Comparison of ENCODE assay signal across 8 cellular contexts in genomic region chr10:22317121-22317370, GRCh38. TPM values are rescaled to one million over a fixed set of nuclear protein-coding genes. Genes with fewer than 3 reads are reported as not detected.
DNase-seq lines count a peak whose midpoint lies in the region; ATAC-seq lines count a peak whose summit lies in the region.

No MANE protein-coding gene starts in this region.

- H3K27ac ChIP-seq in temporal lobe (ENCODE audit: low read depth, low read length), result peak overlapping the region; percentile 89

- H3K27me3 Mint-ChIP-seq in activated CD4-positive, alpha-beta T cell treated with anti-CD3 and anti-CD28 coated beads, Interleukin-2, amount 10 ng/mL, durations not matched to agents 24 days and 14 days, result peaks cover 2% of the 10 kb centered on the region
- peaks cover 2% of the 10 kb centered on the region for H3K27me3 Mint-ChIP-seq in activated T-helper 1 cell treated with anti-CD3 and anti-CD28 coated beads, Interleukin-12 subunit alpha, Interleukin-12 subunit beta, Interleukin-2, Interleukin-4 antibody, amounts not matched to agents 30 ng/mL and 10 ng/mL and 1 ng/mL, durations not matched to agents 14 hours and 24 hours and 36 hours (ENCODE audit: insufficient read depth)
- H3K27me3 Mint-ChIP-seq in immature natural killer cell (ENCODE audit: low read depth in 3 of 3), result peaks cover 12 to 26% (median 23%) of the 10 kb centered on the region in 3 donors

- peak overlapping the region; percentile 87 for H3K4me3 Mint-ChIP-seq in activated CD4-positive, alpha-beta T cell treated with anti-CD3 and anti-CD28 coated beads, Interleukin-2, amount 10 ng/mL, durations not matched to agents 24 days and 14 days
- peak overlapping the region; percentile 96 for H3K4me3 Mint-ChIP-seq in activated T-helper 1 cell treated with anti-CD3 and anti-CD28 coated beads, Interleukin-12 subunit alpha, Interleukin-12 subunit beta, Interleukin-2, Interleukin-4 antibody, amounts not matched to agents 30 ng/mL and 10 ng/mL and 1 ng/mL, durations not matched to agents 14 hours and 24 hours and 36 hours
- H3K4me3 Mint-ChIP-seq in immature natural killer cell, result peak overlapping the region; percentile 90 to 92 (median 92)

- peaks cover 15% of the 10 kb centered on the region for H3K36me3 Mint-ChIP-seq in activated CD4-positive, alpha-beta T cell treated with anti-CD3 and anti-CD28 coated beads, Interleukin-2, amount 10 ng/mL, durations not matched to agents 24 days and 14 days (ENCODE audit: low read depth)
- peaks cover 17% of the 10 kb centered on the region for H3K36me3 Mint-ChIP-seq in activated T-helper 1 cell treated with anti-CD3 and anti-CD28 coated beads, Interleukin-12 subunit alpha, Interleukin-12 subunit beta, Interleukin-2, Interleukin-4 antibody, amounts not matched to agents 30 ng/mL and 10 ng/mL and 1 ng/mL, durations not matched to agents 14 hours and 24 hours and 36 hours (ENCODE audit: low read depth)
- peaks cover 0 to 4% (median 0%) of the 10 kb centered on the region in 3 donors for H3K36me3 Mint-ChIP-seq in immature natural killer cell

- intact Hi-C loops in activated CD4-positive, alpha-beta T cell treated with anti-CD3 and anti-CD28 coated beads, Interleukin-2, amount 10 ng/mL, durations not matched to agents 24 days and 14 days (cut with micrococcal nuclease), result loop anchor here (2.0 to 5.0 kb wide), 3 partner anchors 255 to 365 kb away; partner anchors contain the start of gene DNAJC1
- intact Hi-C loops in activated T-helper 1 cell treated with anti-CD3 and anti-CD28 coated beads, Interleukin-12 subunit alpha, Interleukin-12 subunit beta, Interleukin-2, Interleukin-4 antibody, amounts not matched to agents 30 ng/mL and 10 ng/mL and 1 ng/mL, durations not matched to agents 14 hours and 24 hours and 36 hours (cut with micrococcal nuclease), result loop anchor here (2.0 to 5.0 kb wide), 3 partner anchors 314 to 820 kb away; partner anchors contain the start of gene DNAJC1

- DNase-seq in activated CD4-positive, alpha-beta T cell treated with anti-CD3 and anti-CD28 coated beads, Interleukin-2, amount 10 ng/mL, durations not matched to agents 24 days and 14 days, result no peak
- DNase-seq in activated CD4-positive, alpha-beta T cell treated with anti-CD3 and anti-CD28 coated beads, Interleukin-2, amount 50 U/mL, for 4 hours, result no peak
- DNase-seq in activated T-helper 1 cell treated with anti-CD3 and anti-CD28 coated beads, Interleukin-12 subunit alpha, Interleukin-12 subunit beta, Interleukin-2, Interleukin-4 antibody, amounts not matched to agents 30 ng/mL and 10 ng/mL and 1 ng/mL, durations not matched to agents 14 hours and 24 hours and 36 hours (ENCODE audit: low spot score), result no peak
- no peak for DNase-seq in immature natural killer cell
- DNase-seq in SKM-1 (lab: John Stamatoyannopoulos, UW; ENCODE audit: unreplicated experiment), result no peak
- no peak for DNase-seq in SHP77 (lab: John Stamatoyannopoulos, UW)

- no peaks in the 10 kb centered on the region for H3K9me3 Mint-ChIP-seq in activated CD4-positive, alpha-beta T cell treated with anti-CD3 and anti-CD28 coated beads, Interleukin-2, amount 10 ng/mL, durations not matched to agents 24 days and 14 days
- no peaks in the 10 kb centered on the region for H3K9me3 Mint-ChIP-seq in activated T-helper 1 cell treated with anti-CD3 and anti-CD28 coated beads, Interleukin-12 subunit alpha, Interleukin-12 subunit beta, Interleukin-2, Interleukin-4 antibody, amounts not matched to agents 30 ng/mL and 10 ng/mL and 1 ng/mL, durations not matched to agents 14 hours and 24 hours and 36 hours
- peaks cover 0 to 2% (median 0%) of the 10 kb centered on the region in 6 donors for H3K9me3 Mint-ChIP-seq in immature natural killer cell

- H3K4me1 Mint-ChIP-seq in activated CD4-positive, alpha-beta T cell treated with anti-CD3 and anti-CD28 coated beads, Interleukin-2, amount 10 ng/mL, durations not matched to agents 24 days and 14 days, result peaks cover 27% of the 10 kb centered on the region
- peaks cover 46% of the 10 kb centered on the region for H3K4me1 Mint-ChIP-seq in activated T-helper 1 cell treated with anti-CD3 and anti-CD28 coated beads, Interleukin-12 subunit alpha, Interleukin-12 subunit beta, Interleukin-2, Interleukin-4 antibody, amounts not matched to agents 30 ng/mL and 10 ng/mL and 1 ng/mL, durations not matched to agents 14 hours and 24 hours and 36 hours (ENCODE audit: low read depth)
- H3K4me1 Mint-ChIP-seq in immature natural killer cell, result peaks cover 27 to 49% of the 10 kb centered on the region in 2 donors

- H3K27ac Mint-ChIP-seq in activated CD4-positive, alpha-beta T cell treated with anti-CD3 and anti-CD28 coated beads, Interleukin-2, amount 10 ng/mL, durations not matched to agents 24 days and 14 days, result peak overlapping the region; percentile 93
- H3K27ac Mint-ChIP-seq in activated T-helper 1 cell treated with anti-CD3 and anti-CD28 coated beads, Interleukin-12 subunit alpha, Interleukin-12 subunit beta, Interleukin-2, Interleukin-4 antibody, amounts not matched to agents 30 ng/mL and 10 ng/mL and 1 ng/mL, durations not matched to agents 14 hours and 24 hours and 36 hours, result peak overlapping the region; percentile 96
- peak overlapping the region; percentile 89 to 96 (median 92) for H3K27ac Mint-ChIP-seq in immature natural killer cell

- ATAC-seq in HG03460 (IDR thresholded peaks at IDR 0.05; ENCODE audit: unreplicated experiment), result no peak

RNA-seq across cellular contexts. Expression of gene COMMD3, which starts 0.9 kb away (rescaled TPM):
- total RNA-seq in activated CD4-positive, alpha-beta T cell treated with anti-CD3 and anti-CD28 coated beads, Interleukin-2, amount 10 ng/mL, durations not matched to agents 24 days and 14 days, result 76.7 and 79.7 TPM in 2 replicates
- total RNA-seq in activated T-helper 1 cell treated with anti-CD3 and anti-CD28 coated beads, Interleukin-12 subunit alpha, Interleukin-12 subunit beta, Interleukin-2, Interleukin-4 antibody, amounts not matched to agents 30 ng/mL and 10 ng/mL and 1 ng/mL, durations not matched to agents 14 hours and 24 hours and 36 hours, result 78.7 and 84.4 TPM in 2 replicates
- polyA plus RNA-seq in immature natural killer cell, result 100 to 1,000 TPM in 1 of 3 donors, 10 to 100 TPM in 2; 80.5 to 112 (median 82.6) TPM
- total RNA-seq in temporal lobe, result 46.5 TPM

RNA-seq across cellular contexts. Expression of gene BMI1, which starts 3.9 kb away (rescaled TPM):
- 55.6 and 65.3 TPM in 2 replicates for total RNA-seq in activated CD4-positive, alpha-beta T cell treated with anti-CD3 and anti-CD28 coated beads, Interleukin-2, amount 10 ng/mL, durations not matched to agents 24 days and 14 days
- 59.3 and 66.5 TPM in 2 replicates for total RNA-seq in activated T-helper 1 cell treated with anti-CD3 and anti-CD28 coated beads, Interleukin-12 subunit alpha, Interleukin-12 subunit beta, Interleukin-2, Interleukin-4 antibody, amounts not matched to agents 30 ng/mL and 10 ng/mL and 1 ng/mL, durations not matched to agents 14 hours and 24 hours and 36 hours
- polyA plus RNA-seq in immature natural killer cell, result 10 to 100 TPM; 23.4 to 52.9 (median 29.6) TPM
- total RNA-seq in temporal lobe, result 90.7 TPM

RNA-seq across cellular contexts. Expression of gene SPAG6, which starts 28.2 kb away (rescaled TPM):
- total RNA-seq in activated CD4-positive, alpha-beta T cell treated with anti-CD3 and anti-CD28 coated beads, Interleukin-2, amount 10 ng/mL, durations not matched to agents 24 days and 14 days, result 0.07 TPM in 1 of 2 replicates, not detected in the other
- total RNA-seq in activated T-helper 1 cell treated with anti-CD3 and anti-CD28 coated beads, Interleukin-12 subunit alpha, Interleukin-12 subunit beta, Interleukin-2, Interleukin-4 antibody, amounts not matched to agents 30 ng/mL and 10 ng/mL and 1 ng/mL, durations not matched to agents 14 hours and 24 hours and 36 hours, result 0.18 TPM in 1 of 2 replicates, not detected in the other
- not detected for polyA plus RNA-seq in immature natural killer cell
- 1.2 TPM for total RNA-seq in temporal lobe
